ENCODE assay signal across 9 cellular contexts in genomic region chr17:2347805-2348685, GRCh38. TPM values are rescaled to one million over a fixed set of nuclear protein-coding genes. Genes with fewer than 3 reads are reported as not detected.
DNase-seq lines count a peak whose midpoint lies in the region; ATAC-seq and TF ChIP-seq lines count a peak whose summit lies in the region.
"Had no signal": no experiment of that assay in that cellular context is flagged by ENCODE, and none has a peak within 500 bp of the region (broad histone marks: within the 10 kb centered on the region; RNA-seq: fewer than 3 reads in every experiment).

No MANE protein-coding gene starts in this region.

- no peaks in the 10 kb centered on the region for H3K9me3 Mint-ChIP-seq in MCF 10A (ENCODE audit: unreplicated experiment)
- H3K9me3 Mint-ChIP-seq: central memory CD8-positive, alpha-beta T cell had no signal

- H3K27me3 Mint-ChIP-seq in MCF 10A (ENCODE audit: insufficient read depth, unreplicated experiment) = no peaks in the 10 kb centered on the region
- H3K27me3 Mint-ChIP-seq: central memory CD8-positive, alpha-beta T cell had no signal

- in situ Hi-C loops in Caki2 (cut with HindIII; ENCODE audit: low pct_unique_long_range_greater_than_20kb, low sequenced_read_pairs) = no loop called here

- H3K4me1 Mint-ChIP-seq in MCF 10A (ENCODE audit: insufficient read depth, unreplicated experiment) = no peaks in the 10 kb centered on the region

- TF ChIP-seq CTCF in MCF 10A (IDR thresholded peaks at IDR 0.05; ENCODE audit: unreplicated experiment) (no peak), kidney epithelial cell (IDR thresholded peaks at IDR 0.05; ENCODE audit: insufficient read depth, low read length, poor library complexity, severe bottlenecking) (no peak), upper lobe of right lung (IDR thresholded peaks at IDR 0.05) (no peak)

- POLR2A ChIA-PET in MCF 10A (lab: Yijun Ruan, JAX) = interaction anchor here (0.7 to 2.6 kb wide), 4 partner anchors 11 to 304 kb away, joined by 3 to 24 read pairs (median 4); partner anchors contain the start of genes SGSM2 and TSR1

- H3K4me3 Mint-ChIP-seq in MCF 10A (ENCODE audit: unreplicated experiment) = no peak overlapping the region
- H3K4me3 Mint-ChIP-seq: central memory CD8-positive, alpha-beta T cell had no signal

- H3K27me3 ChIP-seq in kidney epithelial cell (ENCODE audit: control insufficient read depth, insufficient read depth, low read length) (no peaks in the 10 kb centered on the region), upper lobe of right lung (no peaks in the 10 kb centered on the region)

- no peak for TF ChIP-seq POLR2A in erythroblast (IDR thresholded peaks at IDR 0.05; ENCODE audit: low read length)

- H3K4me3 ChIP-seq in kidney epithelial cell (ENCODE audit: low read depth, low read length) (no peak overlapping the region), upper lobe of right lung (no peak overlapping the region)

- H3K27ac ChIP-seq in upper lobe of right lung = no peak overlapping the region

- no peaks in the 10 kb centered on the region for H3K9me3 ChIP-seq in upper lobe of right lung

- DNase-seq in Caki2 (ENCODE audit: low read depth) = peak; percentile 69
- peak; percentile 64 for DNase-seq in NCI-H1694 treated with DMSO at 0.1 percent for 48 hours (lab: John Stamatoyannopoulos, UW)
- peak; percentile 61 for DNase-seq in MCF 10A (ENCODE audit: unreplicated experiment)
- DNase-seq in kidney epithelial cell (ENCODE audit: low read depth) = peak; percentile 74
- peak; percentile 67 for DNase-seq in upper lobe of right lung
- DNase-seq in NK-92 (lab: John Stamatoyannopoulos, UW; ENCODE audit: unreplicated experiment) = no peak
- no peak for DNase-seq in T-helper 1 cell
- no peak for DNase-seq in erythroblast (lab: John Stamatoyannopoulos, UW)

- peaks cover 8% of the 10 kb centered on the region for H3K36me3 Mint-ChIP-seq in MCF 10A (ENCODE audit: insufficient read depth, unreplicated experiment)

- intact Hi-C loops in MCF 10A (cut with micrococcal nuclease) (no loop called here), upper lobe of right lung (cut with DNase I) (no loop called here)

- H3K4me1 ChIP-seq in upper lobe of right lung = peaks cover 3% of the 10 kb centered on the region

- CTCF ChIA-PET in MCF 10A (lab: Yijun Ruan, JAX) = interaction anchor here (0.7 to 1.0 kb wide), 2 partner anchors 11 to 13 kb away, joined by 3 to 4 read pairs; no protein-coding TSS in a partner anchor

- H3K36me3 ChIP-seq in kidney epithelial cell (ENCODE audit: control insufficient read depth, insufficient read depth, low read length) (no peaks in the 10 kb centered on the region), upper lobe of right lung (peaks cover 17% of the 10 kb centered on the region)

- peak; percentile 52 for ATAC-seq in upper lobe of right lung

- no peak overlapping the region for H3K27ac Mint-ChIP-seq in MCF 10A (ENCODE audit: low read depth, unreplicated experiment)

- no TSS peak for BruUV-seq in MCF 10A (replicated peaks; lab: Mats Ljungman, UMichigan)

RNA-seq across cellular contexts. Expression of gene SGSM2, which starts 10.7 kb away (rescaled TPM):
- total RNA-seq in Caki2 (2014; rRNA removed; shearing (Covaris generic); ENCODE audit: low replicate concordance) = 16.9 and 26.1 TPM in 2 replicates
- total RNA-seq in MCF 10A (2022) (26.5 and 35.1 TPM in 2 replicates), kidney epithelial cell (24.7 and 49.4 TPM in 2 replicates), upper lobe of right lung (55.0 TPM)

RNA-seq across cellular contexts. Expression of gene TSR1, which starts 11.8 kb away (rescaled TPM):
- 23.9 and 29.1 TPM in 2 replicates for total RNA-seq in Caki2 (2014; rRNA removed; shearing (Covaris generic); ENCODE audit: low replicate concordance)
- total RNA-seq in MCF 10A (2022) = 44.3 and 61.5 TPM in 2 replicates
- 44.8 and 49.1 TPM in 2 replicates for total RNA-seq in kidney epithelial cell
- total RNA-seq in upper lobe of right lung = 17.7 TPM

RNA-seq across cellular contexts. Expression of gene SRR, which starts 44.3 kb away (rescaled TPM):
- 7.8 and 28.3 TPM in 2 replicates for total RNA-seq in Caki2 (2014; rRNA removed; shearing (Covaris generic); ENCODE audit: low replicate concordance)
- total RNA-seq in MCF 10A (2022) (7.7 and 16.6 TPM in 2 replicates), kidney epithelial cell (10.7 and 24.4 TPM in 2 replicates), upper lobe of right lung (6.3 TPM)

RNA-seq across cellular contexts. Expression of gene SMG6, which starts 44.5 kb away (rescaled TPM):
- total RNA-seq in Caki2 (2014; rRNA removed; shearing (Covaris generic); ENCODE audit: low replicate concordance) = 5.8 and 20.3 TPM in 2 replicates
- 17.0 and 23.2 TPM in 2 replicates for total RNA-seq in MCF 10A (2022)
- total RNA-seq in kidney epithelial cell = 34.7 and 48.8 TPM in 2 replicates
- total RNA-seq in upper lobe of right lung = 28.8 TPM

RNA-seq across cellular contexts. Expression of gene MNT, which starts 52.8 kb away (rescaled TPM):
- 0.35 and 0.68 TPM in 2 replicates for total RNA-seq in Caki2 (2014; rRNA removed; shearing (Covaris generic); ENCODE audit: low replicate concordance)
- total RNA-seq in MCF 10A (2022) = 25.5 and 32.5 TPM in 2 replicates
- 8.7 and 15.1 TPM in 2 replicates for total RNA-seq in kidney epithelial cell
- total RNA-seq in upper lobe of right lung = 32.7 TPM

Comparison
In these comparisons a context has a peak if more than half of its experiments do, and no peak if none do; other contexts are left out.
1. DNase-seq: peak in Caki2 (single experiment), NCI-H1694 treated with DMSO at 0.1 percent for 48 hours (single experiment), MCF 10A (single experiment), kidney epithelial cell (single experiment) and upper lobe of right lung (single experiment); none in NK-92 (single experiment), T-helper 1 cell (0 of 5) and erythroblast (0 of 2).